ENCODE assay signal across 26 cellular contexts in the genomic region with DNA sequence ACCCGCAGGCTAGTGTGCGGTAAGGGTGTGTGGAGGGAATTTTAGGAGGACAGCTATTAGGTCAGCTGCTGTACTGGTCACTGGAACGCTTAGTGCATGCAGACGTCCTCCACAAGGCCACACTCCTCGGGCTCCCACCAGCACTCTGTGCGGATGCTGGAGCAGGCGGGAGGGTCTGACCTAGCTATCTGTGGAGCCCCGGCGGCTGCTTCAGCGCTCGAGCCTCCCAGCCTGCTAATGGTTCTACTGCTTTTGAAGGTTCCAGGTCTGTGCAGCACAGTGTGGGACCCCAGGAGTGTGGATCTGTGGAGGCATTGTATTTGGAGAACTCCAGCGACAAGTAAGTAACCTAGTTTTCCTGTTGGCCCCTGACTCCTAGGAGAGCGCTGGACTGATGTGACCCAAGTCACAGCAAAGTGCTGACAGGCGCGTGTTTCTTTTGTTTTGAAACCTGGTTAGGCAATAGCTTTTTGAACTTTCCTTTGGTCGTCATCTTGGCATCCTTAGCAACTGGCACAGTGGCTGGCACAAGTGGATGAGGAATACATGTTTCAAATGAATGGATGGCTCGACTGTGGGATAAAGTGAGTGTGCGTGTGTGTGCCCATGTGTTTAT.
"Had no signal": no experiment of that assay in that cellular context is flagged by ENCODE, and none has a peak within 500 bp of the region (broad histone marks: within the 10 kb centered on the region; RNA-seq: fewer than 3 reads in every experiment).

No MANE protein-coding gene starts in this region.

- H3K27me3 Mint-ChIP-seq: activated B cell treated with CpG ODN at 0.5 μM for 24 hours; activated CD8-positive, alpha-beta T cell treated with anti-CD3 and anti-CD28 coated beads for 36 hours; activated naive CD8-positive, alpha-beta T cell treated with anti-CD3 and anti-CD28 coated beads, Interleukin-2, amount 10 ng/mL, durations not matched to agents 7 days and 5 days; activated T-helper 17 cell treated with anti-CD3 and anti-CD28 coated beads, Interleukin-2, amount 50 U/mL, for 72 hours; brain; central memory CD8-positive, alpha-beta T cell; dendritic cell treated with granulocyte-macrophage colony-stimulating factor and Interleukin-4, amounts not matched to agents 40 ng/mL and 50 ng/mL, for 4 days had no signal

- H3K9me3 Mint-ChIP-seq: activated B cell treated with CpG ODN at 0.5 μM for 24 hours; activated CD8-positive, alpha-beta T cell treated with anti-CD3 and anti-CD28 coated beads for 36 hours; activated naive CD4-positive, alpha-beta T cell treated with anti-CD3 and anti-CD28 coated beads for 36 hours; activated naive CD4-positive, alpha-beta T cell treated with anti-CD3 and anti-CD28 coated beads, Interleukin-2, amount 50 U/mL, for 72 hours; activated naive CD8-positive, alpha-beta T cell treated with anti-CD3 and anti-CD28 coated beads, Interleukin-2, amount 10 ng/mL, durations not matched to agents 7 days and 5 days; activated T-cell treated with anti-CD3 and anti-CD28 coated beads, Interleukin-2, amount 50 U/mL, for 4 hours; activated T-helper 17 cell treated with anti-CD3 and anti-CD28 coated beads, Interleukin-2, amount 50 U/mL, for 72 hours; brain; central memory CD8-positive, alpha-beta T cell; dendritic cell treated with granulocyte-macrophage colony-stimulating factor and Interleukin-4, amounts not matched to agents 40 ng/mL and 50 ng/mL, for 4 days; endodermal cell had no signal

- H3K4me1 ChIP-seq: ascending aorta, breast epithelium, foreskin keratinocyte had no signal

- H3K27ac ChIP-seq: ascending aorta, breast epithelium, coronary artery, dorsolateral prefrontal cortex, foreskin keratinocyte, gastrocnemius medialis had no signal

- DNase-seq: activated B cell treated with CpG ODN at 0.5 μM for 24 hours; activated CD4-positive, alpha-beta T cell treated with anti-CD3 and anti-CD28 coated beads for 48 hours; activated CD4-positive, alpha-beta T cell treated with anti-CD3 and anti-CD28 coated beads, Interleukin-2, amount 50 U/mL, for 1 hour; activated CD4-positive, alpha-beta T cell treated with anti-CD3 and anti-CD28 coated beads, Interleukin-2, amount 50 U/mL, for 48 hours; activated CD8-positive, alpha-beta memory T cell treated with anti-CD3 and anti-CD28 coated beads for 24 hours; activated CD8-positive, alpha-beta T cell treated with anti-CD3 and anti-CD28 coated beads for 36 hours; activated effector memory CD4-positive, alpha-beta T cell treated with Interleukin-2 at 50 U/mL for 16 hours; activated gamma-delta T cell treated with Interleukin-2 at 50 U/mL for 16 hours; activated naive CD4-positive, alpha-beta T cell treated with anti-CD3 and anti-CD28 coated beads for 36 hours; activated naive CD8-positive, alpha-beta T cell treated with anti-CD3 and anti-CD28 coated beads, Interleukin-2, amount 10 ng/mL, durations not matched to agents 7 days and 5 days; activated T-cell treated with anti-CD3 and anti-CD28 coated beads, Interleukin-2, amount 50 U/mL, for 4 hours; dorsolateral prefrontal cortex; effector memory CD4-positive, alpha-beta T cell; endodermal cell; foreskin keratinocyte; gastrocnemius medialis; glutamatergic neuron; T-helper 2 cell had no signal

- H3K9me3 ChIP-seq: ascending aorta, breast epithelium, gastrocnemius medialis had no signal

- H3K4me3 Mint-ChIP-seq: activated B cell treated with CpG ODN at 0.5 μM for 24 hours; activated CD8-positive, alpha-beta T cell treated with anti-CD3 and anti-CD28 coated beads for 36 hours; activated naive CD4-positive, alpha-beta T cell treated with anti-CD3 and anti-CD28 coated beads for 36 hours; activated naive CD8-positive, alpha-beta T cell treated with anti-CD3 and anti-CD28 coated beads, Interleukin-2, amount 10 ng/mL, durations not matched to agents 7 days and 5 days; activated T-cell treated with anti-CD3 and anti-CD28 coated beads, Interleukin-2, amount 50 U/mL, for 4 hours; activated T-helper 17 cell treated with anti-CD3 and anti-CD28 coated beads, Interleukin-2, amount 50 U/mL, for 72 hours; brain; central memory CD8-positive, alpha-beta T cell; dendritic cell treated with granulocyte-macrophage colony-stimulating factor and Interleukin-4, amounts not matched to agents 40 ng/mL and 50 ng/mL, for 4 days; endodermal cell had no signal

- H3K27me3 ChIP-seq: ascending aorta, breast epithelium, dorsolateral prefrontal cortex, foreskin keratinocyte, gastrocnemius medialis had no signal

- H3K36me3 ChIP-seq: breast epithelium had no signal

- H3K27ac Mint-ChIP-seq: activated B cell treated with CpG ODN at 0.5 μM for 24 hours; activated CD8-positive, alpha-beta T cell treated with anti-CD3 and anti-CD28 coated beads for 36 hours; activated naive CD4-positive, alpha-beta T cell treated with anti-CD3 and anti-CD28 coated beads for 36 hours; activated naive CD4-positive, alpha-beta T cell treated with anti-CD3 and anti-CD28 coated beads, Interleukin-2, amount 50 U/mL, for 72 hours; activated naive CD8-positive, alpha-beta T cell treated with anti-CD3 and anti-CD28 coated beads, Interleukin-2, amount 10 ng/mL, durations not matched to agents 7 days and 5 days; activated T-helper 17 cell treated with anti-CD3 and anti-CD28 coated beads, Interleukin-2, amount 50 U/mL, for 72 hours; dendritic cell treated with granulocyte-macrophage colony-stimulating factor and Interleukin-4, amounts not matched to agents 40 ng/mL and 50 ng/mL, for 4 days; endodermal cell had no signal

- H3K4me3 ChIP-seq: ascending aorta, breast epithelium, coronary artery, dorsolateral prefrontal cortex, gastrocnemius medialis had no signal

- H3K4me1 Mint-ChIP-seq: brain, endodermal cell had no signal
